20 cellular contexts compared by ENCODE assay signal in the genomic region with DNA sequence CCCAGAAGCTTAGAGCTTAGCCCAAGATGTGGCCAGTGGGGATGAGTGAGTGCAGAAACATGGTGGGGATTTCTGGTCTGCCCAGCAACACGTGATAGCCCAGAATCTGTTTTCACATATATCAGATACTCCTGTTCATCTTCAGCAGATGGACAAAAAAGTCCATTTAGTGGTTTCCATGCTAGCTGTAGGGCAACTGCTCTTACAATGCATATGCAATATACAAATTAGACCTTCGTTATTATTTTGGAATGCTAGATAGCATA.
DNase-seq lines count a peak whose midpoint lies in the region; ATAC-seq and TF ChIP-seq lines count a peak whose summit lies in the region.
"Had no signal": no experiment of that assay in that cellular context is flagged by ENCODE, and none has a peak within 500 bp of the region (broad histone marks: within the 10 kb centered on the region; RNA-seq: fewer than 3 reads in every experiment).

No MANE protein-coding gene starts in this region.

- no peak overlapping the region for H3K27ac ChIP-seq in body of pancreas
- H3K27ac ChIP-seq: C4-2B, left ventricle myocardium inferior, right lobe of liver had no signal

- no peaks in the 10 kb centered on the region for H3K36me3 ChIP-seq in body of pancreas (replicated peaks in 1 of 2; ENCODE audit: insufficient read depth in 1 of 2, low read depth in 2 of 2)
- H3K36me3 ChIP-seq: left ventricle myocardium inferior, right lobe of liver had no signal

- CTCF ChIA-PET in activated CD4-positive, alpha-beta memory T cell treated with anti-CD3 and anti-CD28 coated beads, Interleukin-2, amount 10 ng/mL, durations not matched to agents 7 days and 5 days (lab: Charles Lee), result interaction anchor here (1.0 to 6.0 kb wide), 23 partner anchors 9 to 749 kb away, joined by 3 to 76 read pairs (median 10); no protein-coding TSS in a partner anchor

- POLR2A ChIA-PET in activated CD4-positive, alpha-beta memory T cell treated with anti-CD3 and anti-CD28 coated beads, Interleukin-2, amount 10 ng/mL, durations not matched to agents 7 days and 5 days (lab: Charles Lee), result interaction anchor here (0.6 to 4.3 kb wide), 13 partner anchors 9 to 488 kb away, joined by 3 to 31 read pairs (median 7); a partner anchor contains a TSS

- TF ChIP-seq POLR2A in body of pancreas (IDR thresholded peaks at IDR 0.05), result no peak

- H3K9me3 ChIP-seq in body of pancreas, result no peaks in the 10 kb centered on the region
- H3K9me3 ChIP-seq: right lobe of liver had no signal

- WGBS in body of pancreas, 2 donors, result 49 to 68% methylated on average over 2 of the region's 2 CpGs

- ATAC-seq in GM21528 (IDR thresholded peaks at IDR 0.05; ENCODE audit: low FRiP score, unreplicated experiment) (peak; percentile 11), HG03439 (IDR thresholded peaks at IDR 0.05; ENCODE audit: unreplicated experiment) (peak; percentile 8), body of pancreas (no peak)

- DNase-seq in activated CD4-positive, alpha-beta T cell treated with anti-CD3 and anti-CD28 coated beads, Interleukin-2, amount 10 ng/mL, durations not matched to agents 24 days and 14 days, result no peak
- DNase-seq in activated CD4-positive, alpha-beta T cell treated with anti-CD3 and anti-CD28 coated beads, Interleukin-2, amount 50 U/mL, for 48 hours, result no peak
- no peak for DNase-seq in activated CD4-positive, alpha-beta memory T cell treated with anti-CD3 and anti-CD28 coated beads, Interleukin-2, amount 10 ng/mL, durations not matched to agents 7 days and 5 days
- DNase-seq in iPS-NIHi11 (ENCODE audit: low spot score), result no peak
- no peak for DNase-seq in activated CD4-positive, alpha-beta T cell treated with anti-CD3 and anti-CD28 coated beads for 4 hours
- DNase-seq in body of pancreas, result no peak
- DNase-seq: 8988T, cortex of kidney, left ventricle myocardium inferior, NCI-H1436, NCI-H446, occipital lobe, right lobe of liver, SHP77 treated with DMSO at 0.1 percent for 48 hours, T-helper 17 cell had no signal

- H3K36me3 Mint-ChIP-seq in activated CD4-positive, alpha-beta T cell treated with anti-CD3 and anti-CD28 coated beads, Interleukin-2, amount 10 ng/mL, durations not matched to agents 24 days and 14 days (ENCODE audit: low read depth), result no peaks in the 10 kb centered on the region
- peaks cover 11% of the 10 kb centered on the region for H3K36me3 Mint-ChIP-seq in activated CD4-positive, alpha-beta memory T cell treated with anti-CD3 and anti-CD28 coated beads, Interleukin-2, amount 10 ng/mL, durations not matched to agents 7 days and 5 days (ENCODE audit: low read depth)

- H3K9me3 Mint-ChIP-seq in activated CD4-positive, alpha-beta T cell treated with anti-CD3 and anti-CD28 coated beads, Interleukin-2, amount 10 ng/mL, durations not matched to agents 24 days and 14 days, result peaks cover 5% of the 10 kb centered on the region
- peaks cover 5% of the 10 kb centered on the region for H3K9me3 Mint-ChIP-seq in activated CD4-positive, alpha-beta memory T cell treated with anti-CD3 and anti-CD28 coated beads, Interleukin-2, amount 10 ng/mL, durations not matched to agents 7 days and 5 days

- H3K27me3 Mint-ChIP-seq in activated CD4-positive, alpha-beta T cell treated with anti-CD3 and anti-CD28 coated beads, Interleukin-2, amount 10 ng/mL, durations not matched to agents 24 days and 14 days, result no peaks in the 10 kb centered on the region
- H3K27me3 Mint-ChIP-seq in activated CD4-positive, alpha-beta memory T cell treated with anti-CD3 and anti-CD28 coated beads, Interleukin-2, amount 10 ng/mL, durations not matched to agents 7 days and 5 days, result no peaks in the 10 kb centered on the region
- H3K27me3 Mint-ChIP-seq: brain, T-helper 17 cell had no signal

- H3K4me3 Mint-ChIP-seq in activated CD4-positive, alpha-beta T cell treated with anti-CD3 and anti-CD28 coated beads, Interleukin-2, amount 10 ng/mL, durations not matched to agents 24 days and 14 days, result no peak overlapping the region
- no peak overlapping the region for H3K4me3 Mint-ChIP-seq in activated CD4-positive, alpha-beta memory T cell treated with anti-CD3 and anti-CD28 coated beads, Interleukin-2, amount 10 ng/mL, durations not matched to agents 7 days and 5 days
- H3K4me3 Mint-ChIP-seq: brain had no signal

- H3K27me3 ChIP-seq in body of pancreas, result no peaks in the 10 kb centered on the region
- H3K27me3 ChIP-seq: right lobe of liver had no signal

- TF ChIP-seq CTCF in body of pancreas (IDR thresholded peaks at IDR 0.05), result no peak

- peak overlapping the region; percentile 7 for H3K27ac Mint-ChIP-seq in activated CD4-positive, alpha-beta T cell treated with anti-CD3 and anti-CD28 coated beads, Interleukin-2, amount 10 ng/mL, durations not matched to agents 24 days and 14 days
- H3K27ac Mint-ChIP-seq in activated CD4-positive, alpha-beta memory T cell treated with anti-CD3 and anti-CD28 coated beads, Interleukin-2, amount 10 ng/mL, durations not matched to agents 7 days and 5 days, result peak overlapping the region; percentile 57
- H3K27ac Mint-ChIP-seq: activated naive CD4-positive, alpha-beta T cell treated with anti-CD3 and anti-CD28 coated beads, Interleukin-2, amount 50 U/mL, for 72 hours; brain; T-helper 17 cell had no signal

- peaks cover 33% of the 10 kb centered on the region for H3K4me1 Mint-ChIP-seq in activated CD4-positive, alpha-beta T cell treated with anti-CD3 and anti-CD28 coated beads, Interleukin-2, amount 10 ng/mL, durations not matched to agents 24 days and 14 days
- H3K4me1 Mint-ChIP-seq in activated CD4-positive, alpha-beta memory T cell treated with anti-CD3 and anti-CD28 coated beads, Interleukin-2, amount 10 ng/mL, durations not matched to agents 7 days and 5 days, result peaks cover 44% of the 10 kb centered on the region
- H3K4me1 Mint-ChIP-seq: brain had no signal

- no peaks in the 10 kb centered on the region for H3K4me1 ChIP-seq in body of pancreas
- H3K4me1 ChIP-seq: right lobe of liver had no signal

- H3K4me3 ChIP-seq in body of pancreas, result no peak overlapping the region
- H3K4me3 ChIP-seq: left ventricle myocardium inferior, right lobe of liver had no signal

- intact Hi-C loops in activated CD4-positive, alpha-beta T cell treated with anti-CD3 and anti-CD28 coated beads, Interleukin-2, amount 10 ng/mL, durations not matched to agents 24 days and 14 days (cut with micrococcal nuclease), result loop anchor here (5.0 kb wide), 1 partner anchor 625 kb away; no protein-coding TSS in a partner anchor
- intact Hi-C loops in body of pancreas (cut with DNase I), result no loop called here
